ENCODE assay signal across 16 cellular contexts in genomic region chr14:69683971-69684370, GRCh38.
A peak's percentile ranks its signal among the peaks of the same experiment; 100 is the strongest.
DNase-seq lines count a peak whose midpoint lies in the region; ATAC-seq, FAIRE-seq and TF ChIP-seq lines count a peak whose summit lies in the region.
"Had no signal": no experiment of that assay in that cellular context is flagged by ENCODE, and none has a peak within 500 bp of the region (broad histone marks: within the 10 kb centered on the region; RNA-seq: fewer than 3 reads in every experiment).

No MANE protein-coding gene starts in this region.

- peak overlapping the region; percentile 81 for H3K27ac Mint-ChIP-seq in activated B cell treated with CpG ODN at 0.5 μM for 24 hours

- H3K36me3 Mint-ChIP-seq in activated B cell treated with CpG ODN at 0.5 μM for 24 hours (ENCODE audit: low read depth): peaks cover 18% of the 10 kb centered on the region

- H3K4me3 ChIP-seq in BLaER1 (no peak overlapping the region), keratinocyte (ENCODE audit: control insufficient read depth in 2 of 3, extremely low read depth in 1 of 3, insufficient read depth in 2 of 3, low read depth in 1 of 3, low read length in 3 of 3) (no peak overlapping the region), small intestine (ENCODE audit: low read depth in 1 of 2, low read length in 2 of 2) (no peak overlapping the region)
- H3K4me3 ChIP-seq: MG63 had no signal

- intact Hi-C loops in activated B cell treated with CpG ODN at 0.5 μM for 24 hours (cut with micrococcal nuclease): loop anchor here (2.0 kb wide), 2 partner anchors 15 to 69 kb away; no protein-coding TSS in a partner anchor

- DNase-seq in GM18507 (ENCODE audit: extremely low spot score, insufficient read length, low read depth) (no peak), activated B cell treated with CpG ODN at 0.5 μM for 24 hours (no peak), keratinocyte (ENCODE audit: low read depth, low spot score) (no peak), SK-N-DZ (ENCODE audit: low spot score) (no peak), GM13977 (ENCODE audit: low spot score) (no peak), NCI-H2081 treated with DMSO at 0.1 percent for 48 hours (lab: John Stamatoyannopoulos, UW) (no peak), small intestine (no peak)
- DNase-seq: activated CD4-positive, alpha-beta T cell treated with anti-CD3 and anti-CD28 coated beads, Interleukin-2, amount 50 U/mL, for 4 hours; AML-193; GF-D8; MG63; NCI-H524 treated with DMSO at 0.1 percent for 48 hours; SK-N-SH had no signal

- in situ Hi-C loops in GM13977 (cut with MboI; ENCODE audit: low pct_unique_long_range_greater_than_20kb, low sequenced_read_pairs, unreplicated experiment): no loop called here

- H3K36me3 ChIP-seq in BLaER1: peaks cover 17% of the 10 kb centered on the region
- H3K36me3 ChIP-seq in keratinocyte (ENCODE audit: control insufficient read depth in 2 of 2, extremely low read depth in 1 of 2, insufficient read depth in 2 of 2, low read length in 2 of 2): peaks cover 3% of the 10 kb centered on the region in 2 experiments
- no peaks in the 10 kb centered on the region for H3K36me3 ChIP-seq in small intestine (ENCODE audit: control insufficient read depth in 2 of 2, insufficient read depth in 2 of 2, low read length in 2 of 2)
- H3K36me3 ChIP-seq: MG63 had no signal

- TF ChIP-seq CTCF in activated B cell treated with CpG ODN at 0.5 μM for 24 hours (IDR thresholded peaks at IDR 0.05) (no peak), keratinocyte (optimal IDR thresholded peaks at IDR 0.05 in 1 of 3, IDR thresholded peaks at IDR 0.05 in 1 of 3, conservative IDR thresholded peaks at IDR 0.05 in 1 of 3; ENCODE audit: extremely low read depth in 1 of 3, insufficient read depth in 2 of 3, low read length in 3 of 3) (no peak), GM13977 (IDR thresholded peaks at IDR 0.05; ENCODE audit: extremely low read depth, insufficient read depth, missing control alignments) (no peak)

- no peaks in the 10 kb centered on the region for H3K27me3 ChIP-seq in BLaER1
- no peaks in the 10 kb centered on the region for H3K27me3 ChIP-seq in keratinocyte (ENCODE audit: control insufficient read depth, extremely low read depth, insufficient read depth, low read length)
- H3K27me3 ChIP-seq in small intestine (ENCODE audit: control insufficient read depth in 2 of 2, insufficient read depth in 2 of 2, low read length in 2 of 2): no peaks in the 10 kb centered on the region
- H3K27me3 ChIP-seq: MG63 had no signal

- 58 to 60% (median 58%) methylated on average over 3 of the region's 3 CpGs for WGBS in small intestine, 3 donors

- H3K9me3 Mint-ChIP-seq in activated B cell treated with CpG ODN at 0.5 μM for 24 hours: no peaks in the 10 kb centered on the region

- H4K20me1 ChIP-seq in BLaER1: no peaks in the 10 kb centered on the region; the same call in 1 of the 2 replicates
- H4K20me1 ChIP-seq in keratinocyte (ENCODE audit: control insufficient read depth, extremely low read depth, insufficient read depth, low read length): no peaks in the 10 kb centered on the region

- H3K4me1 ChIP-seq in BLaER1 (peaks cover 88% of the 10 kb centered on the region), keratinocyte (ENCODE audit: control insufficient read depth, extremely low read depth, insufficient read depth, low read length) (peaks cover 44% of the 10 kb centered on the region), small intestine (ENCODE audit: control insufficient read depth in 2 of 2, insufficient read depth in 1 of 2, low read depth in 1 of 2, low read length in 1 of 2) (peaks cover 4 to 26% of the 10 kb centered on the region in 2 donors)

- dilution Hi-C loops in keratinocyte (cut with MboI; ENCODE audit: extremely low pct_ligation_motif_present, low sequenced_read_pairs): no loop called here

- peak overlapping the region; percentile 87 for H3K27ac ChIP-seq in BLaER1
- H3K27ac ChIP-seq in keratinocyte (ENCODE audit: control insufficient read depth, insufficient read depth, low read length): peak overlapping the region; percentile 99
- peak overlapping the region in 1 of 2 donors; percentile 5 for H3K27ac ChIP-seq in small intestine (ENCODE audit: low read depth in 1 of 2, low read length in 1 of 2)

- H3K4me1 Mint-ChIP-seq in activated B cell treated with CpG ODN at 0.5 μM for 24 hours: peaks cover 83% of the 10 kb centered on the region

- CTCF ChIA-PET in activated B cell treated with CpG ODN at 0.5 μM for 24 hours (lab: Charles Lee): interaction anchor here (1.8 kb wide), 1 partner anchor 79 kb away, joined by 6 read pairs; no protein-coding TSS in a partner anchor

- H3K9me1 ChIP-seq in keratinocyte (ENCODE audit: control insufficient read depth, extremely low read depth, insufficient read depth, low read length): peaks cover 2% of the 10 kb centered on the region

- peaks cover 40% of the 10 kb centered on the region for H3K79me2 ChIP-seq in keratinocyte (ENCODE audit: control insufficient read depth, insufficient read depth, low read length)

- ATAC-seq in activated B cell treated with CpG ODN at 0.5 μM for 24 hours (ENCODE audit: low read depth): no peak

- peak; percentile 71 for FAIRE-seq in GM18507 (lab: Jason Lieb, UNC)
- FAIRE-seq in keratinocyte (lab: Jason Lieb, UNC): no peak
- FAIRE-seq in small intestine (lab: Jason Lieb, UNC): no peak
- FAIRE-seq: kidney had no signal

- H2AFZ ChIP-seq in keratinocyte (ENCODE audit: control insufficient read depth, low read length): no peak overlapping the region

- POLR2A ChIA-PET in activated B cell treated with CpG ODN at 0.5 μM for 24 hours (lab: Charles Lee): interaction anchor here (1.4 to 3.1 kb wide), 5 partner anchors 10 to 83 kb away, joined by 4 to 11 read pairs (median 8); partner anchors contain the start of gene SRSF5

- H3K27me3 Mint-ChIP-seq in activated B cell treated with CpG ODN at 0.5 μM for 24 hours: no peaks in the 10 kb centered on the region
- H3K27me3 Mint-ChIP-seq: brain had no signal

- H3K4me3 Mint-ChIP-seq in activated B cell treated with CpG ODN at 0.5 μM for 24 hours: no peak overlapping the region
- H3K4me3 Mint-ChIP-seq: brain had no signal

- H3K9ac ChIP-seq in BLaER1 (no peak overlapping the region), keratinocyte (ENCODE audit: control insufficient read depth, extremely low read depth, insufficient read depth, low read length) (peak overlapping the region; percentile 87)
- H3K9ac ChIP-seq: SK-N-SH had no signal

- H3K9me3 ChIP-seq in BLaER1 (peaks cover 11% of the 10 kb centered on the region; the same call in 1 of the 2 replicates), keratinocyte (ENCODE audit: control insufficient read depth, low read depth, low read length) (no peaks in the 10 kb centered on the region), small intestine (ENCODE audit: control insufficient read depth, low read depth) (no peaks in the 10 kb centered on the region)
- H3K9me3 ChIP-seq: MG63, SK-N-SH had no signal

- H3K4me2 ChIP-seq in BLaER1 (peak overlapping the region; percentile 75), keratinocyte (ENCODE audit: control insufficient read depth, extremely low read depth, insufficient read depth, low read depth, low read length) (peak overlapping the region; percentile 58)
- H3K4me2 ChIP-seq: SK-N-SH had no signal
